Comparison of ENCODE assay signal across 29 cellular contexts in the genomic region with DNA sequence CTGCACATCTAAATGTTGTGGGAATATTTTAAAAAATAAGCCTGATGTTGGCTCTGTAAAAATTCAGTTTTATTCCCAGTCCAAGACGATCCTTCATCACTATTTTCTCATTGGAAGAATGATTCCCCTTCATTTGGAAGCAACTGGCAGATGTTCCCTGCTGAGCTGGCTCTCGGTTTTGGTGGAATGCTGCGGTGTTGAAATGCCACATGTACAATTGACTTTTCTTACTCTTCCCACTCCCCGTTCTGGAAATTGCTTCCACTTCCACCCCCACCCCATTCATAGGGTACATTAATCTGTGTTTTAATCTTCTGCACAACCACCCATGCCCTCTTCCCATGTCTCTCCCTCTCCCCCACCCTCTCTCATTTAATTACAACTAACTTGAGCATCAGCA.
DNase-seq lines count a peak whose midpoint lies in the region; ATAC-seq and TF ChIP-seq lines count a peak whose summit lies in the region.
"Had no signal": no experiment of that assay in that cellular context is flagged by ENCODE, and none has a peak within 500 bp of the region (broad histone marks: within the 10 kb centered on the region; RNA-seq: fewer than 3 reads in every experiment).

No MANE protein-coding gene starts in this region.

- H3K27me3 ChIP-seq in right atrium auricular region: no peaks in the 10 kb centered on the region
- H3K27me3 ChIP-seq in adipocyte (replicated peaks; ENCODE audit: control insufficient read depth, insufficient read depth, low read length): peaks cover 4% of the 10 kb centered on the region
- H3K27me3 ChIP-seq: BLaER1, cardiac muscle cell, upper lobe of left lung had no signal

- no peak overlapping the region for H3K27ac ChIP-seq in right atrium auricular region
- H3K27ac ChIP-seq: BLaER1, cardiac muscle cell, upper lobe of left lung had no signal

- no peak for DNase-seq in Right ventricle myocardium superior
- DNase-seq in right atrium auricular region (ENCODE audit: low spot score): no peak
- no peak for DNase-seq in adipocyte (ENCODE audit: low read depth)
- DNase-seq in iris pigment epithelial cell (ENCODE audit: low read depth): peak; percentile 2
- DNase-seq in activated CD4-positive, alpha-beta T cell treated with anti-CD3 and anti-CD28 coated beads, Interleukin-2, amount 10 ng/mL, durations not matched to agents 24 days and 14 days: no peak
- no peak for DNase-seq in NK-92 (lab: John Stamatoyannopoulos, UW; ENCODE audit: unreplicated experiment)
- no peak for DNase-seq in left colon
- DNase-seq: activated CD4-positive, alpha-beta T cell treated with anti-CD3 and anti-CD28 coated beads for 36 hours; activated naive CD4-positive, alpha-beta T cell treated with Interleukin-2 at 50 U/mL for 16 hours; activated T-cell treated with anti-CD3 and anti-CD28 coated beads, Interleukin-2, amount 50 U/mL, for 4 hours; Caco-2; dermis blood vessel endothelial cell; DND-41; kidney; MM.1S; NCI-H1417; NCI-H2107; NCI-H510A; stimulated activated CD4-positive, alpha-beta T cell treated with anti-CD3 and anti-CD28 coated beads, Interleukin-2, amount 100 ng/mL, for 24 hours; upper lobe of left lung had no signal

- H3K4me3 Mint-ChIP-seq in activated CD4-positive, alpha-beta T cell treated with anti-CD3 and anti-CD28 coated beads, Interleukin-2, amount 10 ng/mL, durations not matched to agents 24 days and 14 days: no peak overlapping the region
- H3K4me3 Mint-ChIP-seq: activated CD4-positive, alpha-beta T cell treated with anti-CD3 and anti-CD28 coated beads for 36 hours; activated T-cell treated with anti-CD3 and anti-CD28 coated beads, Interleukin-2, amount 50 U/mL, for 4 hours; T-helper 1 cell treated with Interleukin-12 subunit alpha and Interleukin-12 subunit beta and Interleukin-4 antibody, amounts not matched to agents 30 μg/mL and 1 μg/mL, for 36 hours had no signal

- no peaks in the 10 kb centered on the region for H3K36me3 ChIP-seq in right atrium auricular region
- no peaks in the 10 kb centered on the region for H3K36me3 ChIP-seq in adipocyte (ENCODE audit: control insufficient read depth, insufficient read depth, low read length, severe bottlenecking)
- H3K36me3 ChIP-seq: BLaER1, cardiac muscle cell, upper lobe of left lung had no signal

- intact Hi-C loops in Right ventricle myocardium superior (cut with DNase I): no loop called here
- intact Hi-C loops in activated CD4-positive, alpha-beta T cell treated with anti-CD3 and anti-CD28 coated beads, Interleukin-2, amount 10 ng/mL, durations not matched to agents 24 days and 14 days (cut with micrococcal nuclease): no loop called here
- intact Hi-C loops in left colon (cut with DNase I, micrococcal nuclease): no loop called here

- H3K27ac Mint-ChIP-seq in activated CD4-positive, alpha-beta T cell treated with anti-CD3 and anti-CD28 coated beads, Interleukin-2, amount 10 ng/mL, durations not matched to agents 24 days and 14 days: no peak overlapping the region
- H3K27ac Mint-ChIP-seq: activated CD4-positive, alpha-beta T cell treated with anti-CD3 and anti-CD28 coated beads for 36 hours; progenitor cell of endocrine pancreas; T-helper 1 cell treated with Interleukin-12 subunit alpha and Interleukin-12 subunit beta and Interleukin-4 antibody, amounts not matched to agents 30 μg/mL and 1 μg/mL, for 36 hours had no signal

- peak; percentile 43 for ATAC-seq in Right ventricle myocardium superior (ENCODE audit: poor library complexity)
- no peak for ATAC-seq in GM21786 (IDR thresholded peaks at IDR 0.05; ENCODE audit: unreplicated experiment)
- no peak for ATAC-seq in left colon
- ATAC-seq: activated CD4-positive, alpha-beta T cell treated with anti-CD3 and anti-CD28 coated beads for 36 hours; activated T-cell treated with anti-CD3 and anti-CD28 coated beads, Interleukin-2, amount 50 U/mL, for 4 hours; K562 had no signal

- H3K36me3 Mint-ChIP-seq in activated CD4-positive, alpha-beta T cell treated with anti-CD3 and anti-CD28 coated beads, Interleukin-2, amount 10 ng/mL, durations not matched to agents 24 days and 14 days (ENCODE audit: low read depth): no peaks in the 10 kb centered on the region

- H3K4me3 ChIP-seq in right atrium auricular region: no peak overlapping the region
- peak overlapping the region; percentile 28 for H3K4me3 ChIP-seq in adipocyte (ENCODE audit: low read length)
- H3K4me3 ChIP-seq: BLaER1, cardiac muscle cell, GM12878, K562, lung, skin epidermis, upper lobe of left lung had no signal

- no peak for TF ChIP-seq CTCF in right atrium auricular region (IDR thresholded peaks at IDR 0.05)

- no peaks in the 10 kb centered on the region for H3K27me3 Mint-ChIP-seq in activated CD4-positive, alpha-beta T cell treated with anti-CD3 and anti-CD28 coated beads, Interleukin-2, amount 10 ng/mL, durations not matched to agents 24 days and 14 days
- H3K27me3 Mint-ChIP-seq: activated CD4-positive, alpha-beta T cell treated with anti-CD3 and anti-CD28 coated beads for 36 hours had no signal

- H3K4me1 ChIP-seq in right atrium auricular region (no peaks in the 10 kb centered on the region), adipocyte (ENCODE audit: control insufficient read depth, insufficient read depth, low read length) (peaks cover 29% of the 10 kb centered on the region)
- H3K4me1 ChIP-seq: BLaER1, upper lobe of left lung had no signal

- no peak overlapping the region for H3K9ac ChIP-seq in adipocyte (ENCODE audit: low read length)
- H3K9ac ChIP-seq: BLaER1 had no signal

- H3K9me3 ChIP-seq in right atrium auricular region: no peaks in the 10 kb centered on the region
- H3K9me3 ChIP-seq in adipocyte (ENCODE audit: control insufficient read depth, low read length): no peaks in the 10 kb centered on the region
- H3K9me3 ChIP-seq: BLaER1, Caco-2, upper lobe of left lung had no signal

- no peaks in the 10 kb centered on the region for H3K9me3 Mint-ChIP-seq in activated CD4-positive, alpha-beta T cell treated with anti-CD3 and anti-CD28 coated beads, Interleukin-2, amount 10 ng/mL, durations not matched to agents 24 days and 14 days
- H3K9me3 Mint-ChIP-seq: activated T-cell treated with anti-CD3 and anti-CD28 coated beads, Interleukin-2, amount 50 U/mL, for 4 hours; T-helper 1 cell treated with Interleukin-12 subunit alpha and Interleukin-12 subunit beta and Interleukin-4 antibody, amounts not matched to agents 30 μg/mL and 1 μg/mL, for 36 hours had no signal

- no peaks in the 10 kb centered on the region for H3K4me1 Mint-ChIP-seq in activated CD4-positive, alpha-beta T cell treated with anti-CD3 and anti-CD28 coated beads, Interleukin-2, amount 10 ng/mL, durations not matched to agents 24 days and 14 days
- H3K4me1 Mint-ChIP-seq: activated CD4-positive, alpha-beta T cell treated with anti-CD3 and anti-CD28 coated beads for 36 hours had no signal
